ENCODE assay signal across 26 cellular contexts in the genomic region with DNA sequence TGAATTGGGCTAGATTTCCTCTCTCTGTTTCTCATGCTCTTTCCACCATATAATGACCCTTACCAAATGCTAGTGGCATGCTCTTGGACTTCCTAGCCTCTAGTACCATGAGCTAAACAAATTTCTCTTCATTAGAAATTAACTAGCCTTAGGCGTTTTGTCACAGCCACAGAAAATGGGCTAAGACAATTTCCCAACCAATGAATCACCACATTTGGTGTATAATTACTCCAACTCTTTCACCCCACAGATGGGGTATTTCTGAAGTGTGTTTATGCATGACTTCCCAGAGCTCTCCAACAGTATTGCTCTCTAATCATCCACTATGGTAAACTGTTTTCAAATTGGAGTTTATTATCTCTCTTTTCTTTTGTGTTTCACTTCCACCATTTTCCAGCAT.
"Had no signal": no experiment of that assay in that cellular context is flagged by ENCODE, and none has a peak within 500 bp of the region (broad histone marks: within the 10 kb centered on the region; RNA-seq: fewer than 3 reads in every experiment).

No MANE protein-coding gene starts in this region.

- DNase-seq: activated CD4-positive, alpha-beta T cell treated with anti-CD3 and anti-CD28 coated beads, Interleukin-2, amount 50 U/mL, for 1 hour; activated CD8-positive, alpha-beta T cell treated with anti-CD3 and anti-CD28 coated beads for 36 hours; activated gamma-delta T cell treated with Interleukin-2 at 50 U/mL for 16 hours; activated naive CD4-positive, alpha-beta T cell treated with anti-CD3 and anti-CD28 coated beads, Interleukin-2, amount 50 U/mL, for 16 hours; activated T-cell treated with anti-CD3 and anti-CD28 coated beads, Interleukin-2, amount 50 U/mL, for 4 hours; amniotic stem cell; brain microvascular endothelial cell; caudate nucleus; cortex of kidney; effector memory CD8-positive, alpha-beta T cell; foreskin fibroblast; heart left ventricle; hypothalamus; immature natural killer cell; kidney glomerular epithelial cell; left lung; lower lobe of right lung; mesendoderm; nephron progenitor cell; right lobe of liver; stimulated activated CD4-positive, alpha-beta T cell treated with anti-CD3 and anti-CD28 coated beads, Interleukin-2, amount 100 ng/mL, for 48 hours; stimulated activated naive CD4-positive, alpha-beta T cell treated with Interleukin-2 at 50 U/mL for 16 hours; testis; transverse colon had no signal

- H3K27me3 ChIP-seq: brain microvascular endothelial cell, heart left ventricle, left lung, neutrophil, right lobe of liver, testis, transverse colon had no signal

- H3K27ac ChIP-seq: brain microvascular endothelial cell, heart left ventricle, left lung, lower lobe of right lung, neutrophil, right lobe of liver, testis, transverse colon had no signal

- H3K4me3 ChIP-seq: heart left ventricle, left lung, lower lobe of right lung, right lobe of liver, testis, transverse colon had no signal

- H3K4me1 ChIP-seq: heart left ventricle, left lung, lower lobe of right lung, right lobe of liver, testis, transverse colon had no signal

- H3K9me3 ChIP-seq: left lung, lower lobe of right lung, neutrophil, right lobe of liver, testis, transverse colon had no signal

- H3K36me3 ChIP-seq: brain microvascular endothelial cell, heart left ventricle, left lung, lower lobe of right lung, neutrophil, right lobe of liver, transverse colon had no signal

- FAIRE-seq: astrocyte had no signal
